1 cellular context compared by ENCODE assay signal in genomic region chr1:57279909-57280666, GRCh38.
A peak's percentile ranks its signal among the peaks of the same experiment; 100 is the strongest.
TF ChIP-seq lines count a peak whose summit lies in the region.

No MANE protein-coding gene starts in this region.

TF ChIP-seq in HepG2, 621 proteins besides CTCF, POLR2A, EP300 and RAD21 (continued from another document and continues in another):
- peak; percentile 25; the same call in 1 of the 2 replicates for TF ChIP-seq ZNF431 (CRISPR knock-in tag; IDR thresholded peaks at IDR 0.05; ENCODE audit: borderline replicate concordance, low read depth)
- TF ChIP-seq MXI1 (IDR thresholded peaks at IDR 0.05; ENCODE audit: borderline replicate concordance, low read depth, low read length) = peak; percentile 68; the same call in 1 of the 3 replicates
- TF ChIP-seq KLF12 (CRISPR knock-in tag; IDR thresholded peaks at IDR 0.05; ENCODE audit: borderline replicate concordance) = no peak
- TF ChIP-seq SKIL (CRISPR knock-in tag; IDR thresholded peaks at IDR 0.05; ENCODE audit: borderline replicate concordance) = peak; percentile 94
- peak; percentile 79; the same call in 1 of the 2 replicates for TF ChIP-seq ZNF512B (CRISPR knock-in tag; IDR thresholded peaks at IDR 0.05; ENCODE audit: borderline replicate concordance)
- TF ChIP-seq ZNF75D (CRISPR knock-in tag; IDR thresholded peaks at IDR 0.05; ENCODE audit: borderline replicate concordance) = no peak
- peak; percentile 67; the same call in 1 of the 2 replicates for TF ChIP-seq SPEN (CRISPR knock-in tag; IDR thresholded peaks at IDR 0.05; ENCODE audit: low read depth)
- TF ChIP-seq, protein P1, sequence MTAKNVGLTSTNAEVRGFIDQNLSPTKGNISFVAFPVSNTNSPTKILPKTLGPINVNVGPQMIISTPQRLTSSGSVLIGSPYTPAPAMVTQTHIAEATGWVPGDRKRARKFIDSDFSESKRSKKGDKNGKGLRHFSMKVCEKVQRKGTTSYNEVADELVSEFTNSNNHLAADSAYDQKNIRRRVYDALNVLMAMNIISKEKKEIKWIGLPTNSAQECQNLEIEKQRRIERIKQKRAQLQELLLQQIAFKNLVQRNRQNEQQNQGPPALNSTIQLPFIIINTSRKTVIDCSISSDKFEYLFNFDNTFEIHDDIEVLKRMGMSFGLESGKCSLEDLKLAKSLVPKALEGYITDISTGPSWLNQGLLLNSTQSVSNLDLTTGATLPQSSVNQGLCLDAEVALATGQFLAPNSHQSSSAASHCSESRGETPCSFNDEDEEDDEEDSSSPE (CRISPR knock-in tag; IDR thresholded peaks at IDR 0.05) = peak; percentile 71
- TF ChIP-seq DNMT3B (CRISPR knock-in tag; conservative IDR thresholded peaks at IDR 0.05) = no peak
- no peak for TF ChIP-seq ZFP41 (CRISPR knock-in tag; IDR thresholded peaks at IDR 0.05; ENCODE audit: borderline replicate concordance)
- TF ChIP-seq ZNF670 (CRISPR knock-in tag; IDR thresholded peaks at IDR 0.05; ENCODE audit: borderline replicate concordance) = peak; percentile 98
- TF ChIP-seq, protein P2, sequence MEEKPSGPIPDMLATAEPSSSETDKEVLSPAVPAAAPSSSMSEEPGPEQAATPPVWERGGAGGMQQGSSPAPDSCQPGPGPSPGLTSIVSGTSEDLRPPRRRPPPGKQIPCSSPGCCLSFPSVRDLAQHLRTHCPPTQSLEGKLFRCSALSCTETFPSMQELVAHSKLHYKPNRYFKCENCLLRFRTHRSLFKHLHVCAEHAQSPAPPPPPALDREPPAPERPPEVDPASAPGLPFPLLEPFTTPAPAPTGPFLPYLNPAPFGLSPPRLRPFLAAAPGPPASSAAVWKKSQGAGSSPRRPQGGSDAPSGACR (CRISPR knock-in tag; IDR thresholded peaks at IDR 0.05) = peak; percentile 91; the same call in 1 of the 2 replicates
- TF ChIP-seq ZNF7 (CRISPR knock-in tag; IDR thresholded peaks at IDR 0.05) = no peak
- TF ChIP-seq JUND (CRISPR knock-in tag; IDR thresholded peaks at IDR 0.05) = peak; percentile 99
- TF ChIP-seq SRSF4 (IDR thresholded peaks at IDR 0.05; ENCODE audit: low read depth, low read length, poor library complexity, severe bottlenecking) = no peak
- TF ChIP-seq ZNF614 (CRISPR knock-in tag; IDR thresholded peaks at IDR 0.05; ENCODE audit: borderline replicate concordance) = peak; percentile 99
- TF ChIP-seq RARA (CRISPR knock-in tag; IDR thresholded peaks at IDR 0.05) = peak; percentile 98
- no peak for TF ChIP-seq KAT2B (IDR thresholded peaks at IDR 0.05; ENCODE audit: borderline replicate concordance, low read depth, low read length)
- TF ChIP-seq ZBED4 (CRISPR knock-in tag; IDR thresholded peaks at IDR 0.05; ENCODE audit: borderline replicate concordance) = peak; percentile 71; the same call in 1 of the 2 replicates
- peak; percentile 89 for TF ChIP-seq MIER2 (CRISPR knock-in tag; IDR thresholded peaks at IDR 0.05)
- TF ChIP-seq ZMYM4 (CRISPR knock-in tag; IDR thresholded peaks at IDR 0.05) = peak; percentile 93
- TF ChIP-seq HMGXB4 (CRISPR knock-in tag; IDR thresholded peaks at IDR 0.05; ENCODE audit: borderline replicate concordance in 1 of 2, low read depth in 1 of 2) = peak; percentile 15 to 60; a peak in 2 of 4 replicates
- TF ChIP-seq IKZF1 (IDR thresholded peaks at IDR 0.05) = no peak
- TF ChIP-seq PCBP1 (IDR thresholded peaks at IDR 0.05; ENCODE audit: borderline replicate concordance, low read depth, low read length) = no peak
- TF ChIP-seq CBX5 (CRISPR knock-in tag; IDR thresholded peaks at IDR 0.05; ENCODE audit: borderline replicate concordance) = peak; percentile 99
- TF ChIP-seq ONECUT2 (CRISPR knock-in tag; IDR thresholded peaks at IDR 0.05) = peak; percentile 80
- peak; percentile 55; the same call in 1 of the 2 replicates for TF ChIP-seq SALL2 (CRISPR knock-in tag; IDR thresholded peaks at IDR 0.05)
- peak; percentile 92 for TF ChIP-seq ZNF12 (CRISPR knock-in tag; IDR thresholded peaks at IDR 0.05)
- TF ChIP-seq ZNF674 (CRISPR knock-in tag; IDR thresholded peaks at IDR 0.05; ENCODE audit: low read depth) = 0 out of 2 replicates have a peak, but pooled peaks have one; percentile 70
- no peak for TF ChIP-seq ZFP37 (CRISPR knock-in tag; IDR thresholded peaks at IDR 0.05; ENCODE audit: borderline replicate concordance)
- TF ChIP-seq ZNF878 (CRISPR knock-in tag; IDR thresholded peaks at IDR 0.05) = peak; percentile 94; the same call in 1 of the 2 replicates
- TF ChIP-seq JDP2 (CRISPR knock-in tag; IDR thresholded peaks at IDR 0.05; ENCODE audit: borderline replicate concordance) = peak; percentile 24; the same call in 1 of the 2 replicates
- peak; percentile 82 for TF ChIP-seq FOXK2 (IDR thresholded peaks at IDR 0.05)
- peak; percentile 73; the same call in 1 of the 2 replicates for TF ChIP-seq ZBTB21 (CRISPR knock-in tag; IDR thresholded peaks at IDR 0.05)
- no peak; the same call in 1 of the 2 replicates for TF ChIP-seq MTA1 (CRISPR knock-in tag; IDR thresholded peaks at IDR 0.05; ENCODE audit: borderline replicate concordance)
- TF ChIP-seq PBX2 (CRISPR knock-in tag; IDR thresholded peaks at IDR 0.05) = peak; percentile 66; the same call in 1 of the 2 replicates
- no peak for TF ChIP-seq ARID2 (CRISPR knock-in tag; IDR thresholded peaks at IDR 0.05; ENCODE audit: borderline replicate concordance)
- TF ChIP-seq THYN1 (CRISPR knock-in tag; IDR thresholded peaks at IDR 0.05; ENCODE audit: borderline replicate concordance, low read depth) = no peak
- peak; percentile 8; the same call in 1 of the 2 replicates for TF ChIP-seq ZNF230 (CRISPR knock-in tag; IDR thresholded peaks at IDR 0.05)
- TF ChIP-seq ZNF510 (CRISPR knock-in tag; IDR thresholded peaks at IDR 0.05; ENCODE audit: low read depth) = no peak
- TF ChIP-seq ZBTB7B (CRISPR knock-in tag; IDR thresholded peaks at IDR 0.05) = peak; percentile 92
- peak; percentile 82 for TF ChIP-seq SMYD3 (CRISPR knock-in tag; IDR thresholded peaks at IDR 0.05)
- TF ChIP-seq ZFP82 (CRISPR knock-in tag; IDR thresholded peaks at IDR 0.05; ENCODE audit: borderline replicate concordance) = peak; percentile 65; the same call in 1 of the 2 replicates
- peak; percentile 94 for TF ChIP-seq ERF (CRISPR knock-in tag; IDR thresholded peaks at IDR 0.05)
- peak; percentile 99 for TF ChIP-seq TARDBP (CRISPR knock-in tag; IDR thresholded peaks at IDR 0.05)
- TF ChIP-seq CHD4 (IDR thresholded peaks at IDR 0.05; ENCODE audit: borderline replicate concordance, low read length) = peak; percentile 21; the same call in 1 of the 2 replicates
- TF ChIP-seq, protein P3, sequence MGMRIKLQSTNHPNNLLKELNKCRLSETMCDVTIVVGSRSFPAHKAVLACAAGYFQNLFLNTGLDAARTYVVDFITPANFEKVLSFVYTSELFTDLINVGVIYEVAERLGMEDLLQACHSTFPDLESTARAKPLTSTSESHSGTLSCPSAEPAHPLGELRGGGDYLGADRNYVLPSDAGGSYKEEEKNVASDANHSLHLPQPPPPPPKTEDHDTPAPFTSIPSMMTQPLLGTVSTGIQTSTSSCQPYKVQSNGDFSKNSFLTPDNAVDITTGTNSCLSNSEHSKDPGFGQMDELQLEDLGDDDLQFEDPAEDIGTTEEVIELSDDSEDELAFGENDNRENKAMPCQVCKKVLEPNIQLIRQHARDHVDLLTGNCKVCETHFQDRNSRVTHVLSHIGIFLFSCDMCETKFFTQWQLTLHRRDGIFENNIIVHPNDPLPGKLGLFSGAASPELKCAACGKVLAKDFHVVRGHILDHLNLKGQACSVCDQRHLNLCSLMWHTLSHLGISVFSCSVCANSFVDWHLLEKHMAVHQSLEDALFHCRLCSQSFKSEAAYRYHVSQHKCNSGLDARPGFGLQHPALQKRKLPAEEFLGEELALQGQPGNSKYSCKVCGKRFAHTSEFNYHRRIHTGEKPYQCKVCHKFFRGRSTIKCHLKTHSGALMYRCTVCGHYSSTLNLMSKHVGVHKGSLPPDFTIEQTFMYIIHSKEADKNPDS (CRISPR knock-in tag; IDR thresholded peaks at IDR 0.05) = no peak
- no peak for TF ChIP-seq ZNF557 (CRISPR knock-in tag; IDR thresholded peaks at IDR 0.05)
- peak; percentile 99 for TF ChIP-seq HNF4A (CRISPR knock-in tag; IDR thresholded peaks at IDR 0.05)
- peak; percentile 97 for TF ChIP-seq ESRRA (CRISPR knock-in tag; IDR thresholded peaks at IDR 0.05; ENCODE audit: low read depth)
- TF ChIP-seq, protein P4, sequence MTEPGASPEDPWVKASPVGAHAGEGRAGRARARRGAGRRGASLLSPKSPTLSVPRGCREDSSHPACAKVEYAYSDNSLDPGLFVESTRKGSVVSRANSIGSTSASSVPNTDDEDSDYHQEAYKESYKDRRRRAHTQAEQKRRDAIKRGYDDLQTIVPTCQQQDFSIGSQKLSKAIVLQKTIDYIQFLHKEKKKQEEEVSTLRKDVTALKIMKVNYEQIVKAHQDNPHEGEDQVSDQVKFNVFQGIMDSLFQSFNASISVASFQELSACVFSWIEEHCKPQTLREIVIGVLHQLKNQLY (CRISPR knock-in tag; IDR thresholded peaks at IDR 0.05) = peak; percentile 96
